In genomic region chr7:69645683-69646082, GRCh38 we compare ENCODE assay signal across 22 cellular contexts.
"Had no signal": no experiment of that assay in that cellular context is flagged by ENCODE, and none has a peak within 500 bp of the region (broad histone marks: within the 10 kb centered on the region; RNA-seq: fewer than 3 reads in every experiment).

No MANE protein-coding gene starts in this region.

- H3K27me3 ChIP-seq: colonic mucosa, left lung, stomach, testis, upper lobe of left lung had no signal

- H3K36me3 ChIP-seq: colonic mucosa, left lung, stomach, upper lobe of left lung had no signal

- H3K36me3 Mint-ChIP-seq: activated naive CD8-positive, alpha-beta T cell treated with anti-CD3 and anti-CD28 coated beads, Interleukin-2, amount 10 ng/mL, durations not matched to agents 7 days and 5 days; naive thymus-derived CD4-positive, alpha-beta T cell had no signal

- H3K4me3 Mint-ChIP-seq: activated B cell treated with CpG ODN at 0.5 μM for 24 hours; activated CD4-positive, alpha-beta T cell treated with anti-CD3 and anti-CD28 coated beads, Interleukin-2, amount 10 ng/mL, durations not matched to agents 7 days and 5 days; activated naive CD8-positive, alpha-beta T cell treated with anti-CD3 and anti-CD28 coated beads, Interleukin-2, amount 10 ng/mL, durations not matched to agents 7 days and 5 days; brain had no signal

- H3K27me3 Mint-ChIP-seq: activated B cell treated with CpG ODN at 0.5 μM for 24 hours; activated CD4-positive, alpha-beta T cell treated with anti-CD3 and anti-CD28 coated beads, Interleukin-2, amount 10 ng/mL, durations not matched to agents 7 days and 5 days; brain had no signal

- H3K9me3 Mint-ChIP-seq: activated B cell treated with CpG ODN at 0.5 μM for 24 hours; activated CD4-positive, alpha-beta T cell treated with anti-CD3 and anti-CD28 coated beads, Interleukin-2, amount 10 ng/mL, durations not matched to agents 7 days and 5 days; activated naive CD8-positive, alpha-beta T cell treated with anti-CD3 and anti-CD28 coated beads, Interleukin-2, amount 10 ng/mL, durations not matched to agents 7 days and 5 days; brain had no signal

- H3K4me3 ChIP-seq: colonic mucosa, left lung, mucosa of descending colon, stomach, testis, upper lobe of left lung had no signal

- DNase-seq: activated B cell treated with CpG ODN at 0.5 μM for 24 hours; activated CD4-positive, alpha-beta T cell treated with anti-CD3 and anti-CD28 coated beads, Interleukin-2, amount 10 ng/mL, durations not matched to agents 7 days and 5 days; activated naive CD4-positive, alpha-beta T cell; activated naive CD8-positive, alpha-beta T cell treated with anti-CD3 and anti-CD28 coated beads, Interleukin-2, amount 10 ng/mL, durations not matched to agents 7 days and 5 days; central memory CD4-positive, alpha-beta T cell; colonic mucosa; foreskin fibroblast; glutamatergic neuron; hypothalamus; left lung; mammary epithelial cell; mucosa of descending colon; naive thymus-derived CD4-positive, alpha-beta T cell; stimulated activated CD4-positive, alpha-beta T cell treated with anti-CD3 and anti-CD28 coated beads, Interleukin-1b, Interleukin-23, amount 100 ng/mL, for 48 hours; stomach; T-helper 2 cell; testis; upper lobe of left lung had no signal

- FAIRE-seq: endothelial cell of umbilical vein, keratinocyte, TTC549 had no signal

- H3K27ac Mint-ChIP-seq: activated B cell treated with CpG ODN at 0.5 μM for 24 hours; activated CD4-positive, alpha-beta T cell treated with anti-CD3 and anti-CD28 coated beads, Interleukin-2, amount 10 ng/mL, durations not matched to agents 7 days and 5 days; activated naive CD8-positive, alpha-beta T cell treated with anti-CD3 and anti-CD28 coated beads, Interleukin-2, amount 10 ng/mL, durations not matched to agents 7 days and 5 days; brain; naive thymus-derived CD4-positive, alpha-beta T cell had no signal

- H3K4me1 Mint-ChIP-seq: activated CD4-positive, alpha-beta T cell treated with anti-CD3 and anti-CD28 coated beads, Interleukin-2, amount 10 ng/mL, durations not matched to agents 7 days and 5 days; activated naive CD8-positive, alpha-beta T cell treated with anti-CD3 and anti-CD28 coated beads, Interleukin-2, amount 10 ng/mL, durations not matched to agents 7 days and 5 days had no signal

- ATAC-seq: left lung; mucosa of descending colon; naive thymus-derived CD4-positive, alpha-beta T cell had no signal
